15 cellular contexts compared by ENCODE assay signal in the genomic region with DNA sequence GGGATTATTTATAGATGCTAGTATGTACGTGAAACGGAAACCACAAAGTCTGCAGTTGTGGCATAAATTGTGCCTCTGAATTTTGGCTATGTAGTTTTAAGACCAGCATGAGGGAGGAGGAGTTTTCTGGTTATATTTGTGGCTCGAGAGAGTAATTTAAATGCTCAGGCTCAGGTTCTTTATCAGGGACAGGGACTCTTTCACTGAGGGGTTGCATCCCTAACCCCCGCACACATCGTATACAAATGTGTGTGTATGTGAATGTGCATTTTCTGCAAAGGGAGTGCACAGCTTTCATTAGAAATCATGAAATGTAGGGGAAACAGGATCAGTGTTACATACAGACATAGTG. TPM values are rescaled to one million over a fixed set of nuclear protein-coding genes. Genes with fewer than 3 reads are reported as not detected.
DNase-seq lines count a peak whose midpoint lies in the region; ATAC-seq and TF ChIP-seq lines count a peak whose summit lies in the region.
"Had no signal": no experiment of that assay in that cellular context is flagged by ENCODE, and none has a peak within 500 bp of the region (broad histone marks: within the 10 kb centered on the region; RNA-seq: fewer than 3 reads in every experiment).

No MANE protein-coding gene starts in this region.

- H3K36me3 ChIP-seq in GM06990 (ENCODE audit: control insufficient read depth, insufficient read depth, low read length), result peaks cover 19% of the 10 kb centered on the region
- H3K36me3 ChIP-seq: adrenal gland had no signal

- H3K4me1 Mint-ChIP-seq in memory B cell (peaks cover 47% of the 10 kb centered on the region), endothelial cell (ENCODE audit: unreplicated experiment) (peaks cover 37% of the 10 kb centered on the region), immature natural killer cell (peaks cover 24 to 30% of the 10 kb centered on the region in 2 donors)

- peak overlapping the region; percentile 24 for H3K4me3 Mint-ChIP-seq in memory B cell
- H3K4me3 Mint-ChIP-seq in endothelial cell (ENCODE audit: unreplicated experiment), result no peak overlapping the region
- peak overlapping the region in 2 of 5 donors; percentile 2 to 10 for H3K4me3 Mint-ChIP-seq in immature natural killer cell

- DNase-seq in GM06990 (ENCODE audit: extremely low read depth, insufficient read length) (peak; percentile 61), NOMO-1 treated with DMSO at 0.1 percent for 48 hours (lab: John Stamatoyannopoulos, UW; ENCODE audit: unreplicated experiment) (peak; percentile 58), memory B cell (ENCODE audit: low spot score in 2 of 2) (no peak), DMS114 treated with DMSO at 0.1 percent for 48 hours (lab: John Stamatoyannopoulos, UW; ENCODE audit: unreplicated experiment) (no peak), endothelial cell (ENCODE audit: low spot score) (no peak), immature natural killer cell (no peak)
- DNase-seq: activated CD4-positive, alpha-beta T cell treated with anti-CD3 and anti-CD28 coated beads, Interleukin-2, amount 50 U/mL, for 48 hours; adrenal gland; esophagus squamous epithelium; NCI-H2081; NK-92 treated with Interleukin-12 subunit alpha and Interleukin-12 subunit beta, amount 100 ng/mL, for 24 hours; thyroid gland had no signal

- no peak overlapping the region for H3K4me3 ChIP-seq in GM06990 (replicated peaks; ENCODE audit: low read depth, low read length)
- H3K4me3 ChIP-seq: adrenal gland, esophagus squamous epithelium, K562, lung, thyroid gland had no signal

- H3K27ac Mint-ChIP-seq in memory B cell (peak overlapping the region; percentile 82), endothelial cell (ENCODE audit: unreplicated experiment) (no peak overlapping the region), immature natural killer cell (peak overlapping the region in 3 of 6 donors; percentile 10 to 67 (median 49))

- H3K27me3 Mint-ChIP-seq in memory B cell (peaks cover 2% of the 10 kb centered on the region), endothelial cell (ENCODE audit: unreplicated experiment) (no peaks in the 10 kb centered on the region), immature natural killer cell (ENCODE audit: low read depth in 3 of 3) (peaks cover 0 to 3% (median 2%) of the 10 kb centered on the region in 3 donors)

- ATAC-seq in GM21723 (IDR thresholded peaks at IDR 0.05; ENCODE audit: unreplicated experiment) (peak; percentile 31), memory B cell (ENCODE audit: low read depth) (peak; percentile 35)
- ATAC-seq: K562 had no signal

- TF ChIP-seq CTCF in GM06990 (IDR thresholded peaks at IDR 0.05; ENCODE audit: insufficient read depth, low read length, poor library complexity, severe bottlenecking) (no peak), endothelial cell (IDR thresholded peaks at IDR 0.05; ENCODE audit: unreplicated experiment) (no peak)

- no peaks in the 10 kb centered on the region for H3K9me3 Mint-ChIP-seq in memory B cell
- H3K9me3 Mint-ChIP-seq in endothelial cell (ENCODE audit: unreplicated experiment), result no peaks in the 10 kb centered on the region
- H3K9me3 Mint-ChIP-seq in immature natural killer cell, result no peaks in the 10 kb centered on the region

- H3K36me3 Mint-ChIP-seq in memory B cell (peaks cover 15% of the 10 kb centered on the region), endothelial cell (ENCODE audit: low read depth, unreplicated experiment) (peaks cover 4% of the 10 kb centered on the region), immature natural killer cell (no peaks in the 10 kb centered on the region)

- H3K27me3 ChIP-seq in GM06990 (replicated peaks; ENCODE audit: control insufficient read depth, insufficient read depth, low read length), result no peaks in the 10 kb centered on the region
- H3K27me3 ChIP-seq: adrenal gland, esophagus squamous epithelium, thyroid gland had no signal

RNA-seq across cellular contexts. Expression of gene GCSAM, which starts 12.6 kb away (rescaled TPM):
- total RNA-seq in endothelial cell (ENCODE audit: unreplicated experiment), result not detected
- 1 to 10 TPM in 2 of 3 donors, under 1 TPM in 1; 0.64 to 3.6 (median 1.5) TPM for polyA plus RNA-seq in immature natural killer cell
- total RNA-seq: K562 had no signal

RNA-seq across cellular contexts. Expression of gene C3orf52, which starts 34.3 kb away (rescaled TPM):
- total RNA-seq in endothelial cell (ENCODE audit: unreplicated experiment), result 8.3 TPM
- under 1 TPM in 1 of 3 donors, not detected in 2; 0.29 TPM for polyA plus RNA-seq in immature natural killer cell

Comparison
In these comparisons a context has a peak if more than half of its experiments do, and no peak if none do; other contexts are left out.
1. DNase-seq: peak in GM06990 (single experiment) and NOMO-1 treated with DMSO at 0.1 percent for 48 hours (single experiment); none in memory B cell (0 of 2), DMS114 treated with DMSO at 0.1 percent for 48 hours (single experiment), endothelial cell (single experiment) and immature natural killer cell (0 of 3).